In the genomic region with DNA sequence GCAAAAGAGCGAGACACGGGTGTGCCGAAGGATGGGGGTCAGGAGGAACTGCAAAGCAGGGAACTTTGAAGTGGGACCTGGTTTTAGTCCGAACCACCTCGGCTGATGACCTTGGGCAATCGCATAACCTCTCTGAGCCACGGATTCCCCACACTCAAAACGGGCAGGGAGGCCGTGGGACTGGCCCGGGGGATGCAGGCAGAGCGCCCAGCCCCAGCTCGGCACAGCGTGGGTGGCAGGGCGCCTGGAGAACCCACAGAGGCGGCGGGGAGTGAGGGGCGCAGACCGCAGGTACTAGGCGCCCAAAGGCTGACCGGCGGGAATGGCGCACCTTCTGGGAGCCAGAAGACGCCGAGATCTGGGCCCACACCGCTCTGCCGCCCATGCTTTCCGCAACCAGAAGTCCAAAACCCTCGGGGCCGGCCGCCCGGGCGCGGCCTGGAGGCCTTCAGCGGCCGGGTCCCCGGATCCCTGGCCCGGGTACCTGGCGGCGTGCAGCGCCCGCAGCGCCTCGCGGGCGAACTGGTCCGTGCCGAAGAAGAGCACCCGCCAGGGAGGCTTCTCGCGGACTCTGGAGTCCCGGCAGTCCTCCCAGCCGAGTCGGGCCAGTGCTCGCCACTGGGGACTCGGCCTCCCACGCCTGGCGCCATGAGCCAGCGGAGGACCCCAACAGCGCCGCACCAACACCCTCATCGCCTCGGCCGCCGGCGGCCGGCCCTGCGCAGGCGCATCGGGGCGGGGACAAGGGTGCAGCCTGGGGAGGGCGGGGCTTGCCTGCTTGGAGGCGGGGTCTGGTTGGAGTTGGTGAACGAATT, we compare ENCODE assay signal across 8 cellular contexts. TPM values are rescaled to one million over a fixed set of nuclear protein-coding genes. Genes with fewer than 3 reads are reported as not detected.
A peak's percentile ranks its signal among the peaks of the same experiment; 100 is the strongest.
DNase-seq lines count a peak whose midpoint lies in the region; ATAC-seq and TF ChIP-seq lines count a peak whose summit lies in the region.

A gene (minus strand): TSS at position 719 of the 815 bp plus-strand sequence. CDS start 26 bp downstream, at position 693.

- peaks cover 33% of the 10 kb centered on the region for H3K36me3 Mint-ChIP-seq in CD4-positive, alpha-beta T cell (ENCODE audit: low read depth)
- peaks cover 37% of the 10 kb centered on the region for H3K36me3 Mint-ChIP-seq in activated T-cell treated with anti-CD3 and anti-CD28 coated beads, Interleukin-2, amount 50 U/mL, for 24 hours (ENCODE audit: low read depth)

- H3K79me2 ChIP-seq in PC-9 (ENCODE audit: low read depth): peaks cover 9% of the 10 kb centered on the region; the same call in 1 of the 2 replicates

- peak within 1 kb of the TSS; percentile 98 for H3K4me3 Mint-ChIP-seq in CD4-positive, alpha-beta T cell
- peak within 1 kb of the TSS; percentile 87 for H3K4me3 Mint-ChIP-seq in activated T-cell treated with anti-CD3 and anti-CD28 coated beads, Interleukin-2, amount 50 U/mL, for 24 hours

- no peaks in the 10 kb centered on the region for H3K9me3 Mint-ChIP-seq in CD4-positive, alpha-beta T cell
- H3K9me3 Mint-ChIP-seq in activated T-cell treated with anti-CD3 and anti-CD28 coated beads, Interleukin-2, amount 50 U/mL, for 24 hours: no peaks in the 10 kb centered on the region

- no peaks in the 10 kb centered on the region for H3K9me2 ChIP-seq in PC-9 (ENCODE audit: insufficient read depth)

- peak within 1 kb of the TSS; percentile 87 for H2AFZ ChIP-seq in PC-9

- H3K4me1 ChIP-seq in PC-9 (replicated peaks; ENCODE audit: insufficient read depth) (peaks cover 10% of the 10 kb centered on the region; the same call in 1 of the 2 replicates), muscle layer of duodenum (ENCODE audit: control insufficient read depth in 1 of 2, insufficient read depth in 2 of 2, low read length in 2 of 2) (peaks cover 3 to 11% of the 10 kb centered on the region in 2 donors)

- peak within 1 kb of the TSS; percentile 29 for H3K27ac ChIP-seq in CD4-positive, alpha-beta T cell (ENCODE audit: low read depth, low read length)
- no peak within 1 kb of the TSS for H3K27ac ChIP-seq in PC-9
- peak within 1 kb of the TSS; percentile 42 for H3K27ac ChIP-seq in muscle layer of duodenum (ENCODE audit: low read length)

- H4K20me1 ChIP-seq in PC-9 (ENCODE audit: insufficient read depth): no peaks in the 10 kb centered on the region

- H3K27ac Mint-ChIP-seq in CD4-positive, alpha-beta T cell: peak within 1 kb of the TSS; percentile 66
- H3K27ac Mint-ChIP-seq in activated T-cell treated with anti-CD3 and anti-CD28 coated beads, Interleukin-2, amount 50 U/mL, for 24 hours: peak within 1 kb of the TSS; percentile 78

- H3K4me3 ChIP-seq in PC-9 (peak within 1 kb of the TSS; percentile 88), muscle layer of duodenum (ENCODE audit: low read depth in 1 of 2, low read length in 2 of 2) (peak within 1 kb of the TSS; percentile 80 to 94)

- peak; percentile 94 for ATAC-seq in CD4-positive, alpha-beta T cell (ENCODE audit: poor library complexity)
- ATAC-seq in GM19372 (IDR thresholded peaks at IDR 0.05; ENCODE audit: low read depth, unreplicated experiment) (peak; percentile 70), esophagus mucosa (peak; percentile 88)

- peak within 1 kb of the TSS; percentile 85 for H3K4me2 ChIP-seq in PC-9

- DNase-seq in CD4-positive, alpha-beta T cell: peak; percentile 86 to 95 (median 92)
- DNase-seq in HT1080 (ENCODE audit: low read depth): peak; percentile 64
- peak; percentile 41 to 81 for DNase-seq in PC-9
- peak; percentile 98 for DNase-seq in activated T-cell treated with anti-CD3 and anti-CD28 coated beads, Interleukin-2, amount 50 U/mL, for 24 hours
- peak; percentile 87 to 92 for DNase-seq in stimulated activated CD8-positive, alpha-beta memory T cell treated with anti-CD3 and anti-CD28 coated beads, Interleukin-7, amount 100 ng/mL, for 1 hour (ENCODE audit: low read depth in 2 of 2)

- no peaks in the 10 kb centered on the region for H3K27me3 ChIP-seq in CD4-positive, alpha-beta T cell (ENCODE audit: control insufficient read depth, insufficient read depth, low read length)
- H3K27me3 ChIP-seq in PC-9 (ENCODE audit: insufficient read depth, low read depth): no peaks in the 10 kb centered on the region
- H3K27me3 ChIP-seq in muscle layer of duodenum (ENCODE audit: low read depth, low read length): no peaks in the 10 kb centered on the region

- H3K4me1 Mint-ChIP-seq in CD4-positive, alpha-beta T cell (ENCODE audit: low read depth): peaks cover 25% of the 10 kb centered on the region
- peaks cover 29% of the 10 kb centered on the region for H3K4me1 Mint-ChIP-seq in activated T-cell treated with anti-CD3 and anti-CD28 coated beads, Interleukin-2, amount 50 U/mL, for 24 hours (ENCODE audit: low read depth)

- no peaks in the 10 kb centered on the region for H3K9me3 ChIP-seq in CD4-positive, alpha-beta T cell (ENCODE audit: control insufficient read depth, low read length)
- H3K9me3 ChIP-seq in PC-9 (ENCODE audit: insufficient read depth, low read depth): no peaks in the 10 kb centered on the region
- no peaks in the 10 kb centered on the region for H3K9me3 ChIP-seq in muscle layer of duodenum (ENCODE audit: control insufficient read depth in 1 of 2, low read length in 2 of 2)

- peaks cover 6% of the 10 kb centered on the region; the same call in 1 of the 2 replicates for H3F3A ChIP-seq in PC-9 (ENCODE audit: insufficient read depth, low read depth)

- no TSS peak for BruUV-seq in PC-9 (replicated peaks; lab: Mats Ljungman, UMichigan)

- intact Hi-C loops in CD4-positive, alpha-beta T cell (cut with DNase I, micrococcal nuclease): loop anchor here in 1 of 2 experiments (1.0 to 5.0 kb wide), 2 partner anchors 38 to 158 kb away; a partner anchor contains a TSS
- intact Hi-C loops in PC-9 (cut with micrococcal nuclease; ENCODE audit: unreplicated experiment): no loop called here

- peaks cover 15% of the 10 kb centered on the region for H3K27me3 Mint-ChIP-seq in CD4-positive, alpha-beta T cell
- H3K27me3 Mint-ChIP-seq in activated T-cell treated with anti-CD3 and anti-CD28 coated beads, Interleukin-2, amount 50 U/mL, for 24 hours: peaks cover 14% of the 10 kb centered on the region

- no peak for TF ChIP-seq CTCF in CD4-positive, alpha-beta T cell (IDR thresholded peaks at IDR 0.05)
- TF ChIP-seq CTCF in PC-9 (conservative IDR thresholded peaks at IDR 0.05): no peak

- H3K36me3 ChIP-seq in PC-9 (ENCODE audit: low read depth): no peaks in the 10 kb centered on the region
- H3K36me3 ChIP-seq in muscle layer of duodenum (ENCODE audit: control insufficient read depth in 1 of 2, insufficient read depth in 2 of 2, low read length in 2 of 2): peaks cover 11% of the 10 kb centered on the region in 2 donors

- CTCF ChIA-PET in CD4-positive, alpha-beta T cell (lab: Charles Lee): no interaction called here
- CTCF ChIA-PET in PC-9 (lab: Charles Lee): no interaction called here

- POLR2A ChIA-PET in CD4-positive, alpha-beta T cell (lab: Charles Lee): no interaction called here
- POLR2A ChIA-PET in PC-9 (lab: Charles Lee; ENCODE audit: unreplicated experiment): no interaction called here

RNA-seq across cellular contexts. Expression of the gene that starts here (rescaled TPM):
- total RNA-seq in CD4-positive, alpha-beta T cell: 1 to 10 TPM; 3.4 to 5.8 TPM
- 23.7 and 32.2 TPM in 2 replicates for total RNA-seq in HT1080 (2014; rRNA removed; shearing (Covaris generic))
- 17.0 and 18.0 TPM in 2 replicates for polyA plus RNA-seq in HT1080 (2015; cell fraction: cytosol; rRNA removed)
- polyA plus RNA-seq in HT1080 (2015; cell fraction: nucleus; rRNA removed): 9.1 and 9.7 TPM in 2 replicates
- 16.0 and 24.9 TPM in 2 replicates for total RNA-seq in PC-9 (2021)
- 9.8 TPM for total RNA-seq in esophagus mucosa
